ENCODE assay signal across 10 cellular contexts in the genomic region with DNA sequence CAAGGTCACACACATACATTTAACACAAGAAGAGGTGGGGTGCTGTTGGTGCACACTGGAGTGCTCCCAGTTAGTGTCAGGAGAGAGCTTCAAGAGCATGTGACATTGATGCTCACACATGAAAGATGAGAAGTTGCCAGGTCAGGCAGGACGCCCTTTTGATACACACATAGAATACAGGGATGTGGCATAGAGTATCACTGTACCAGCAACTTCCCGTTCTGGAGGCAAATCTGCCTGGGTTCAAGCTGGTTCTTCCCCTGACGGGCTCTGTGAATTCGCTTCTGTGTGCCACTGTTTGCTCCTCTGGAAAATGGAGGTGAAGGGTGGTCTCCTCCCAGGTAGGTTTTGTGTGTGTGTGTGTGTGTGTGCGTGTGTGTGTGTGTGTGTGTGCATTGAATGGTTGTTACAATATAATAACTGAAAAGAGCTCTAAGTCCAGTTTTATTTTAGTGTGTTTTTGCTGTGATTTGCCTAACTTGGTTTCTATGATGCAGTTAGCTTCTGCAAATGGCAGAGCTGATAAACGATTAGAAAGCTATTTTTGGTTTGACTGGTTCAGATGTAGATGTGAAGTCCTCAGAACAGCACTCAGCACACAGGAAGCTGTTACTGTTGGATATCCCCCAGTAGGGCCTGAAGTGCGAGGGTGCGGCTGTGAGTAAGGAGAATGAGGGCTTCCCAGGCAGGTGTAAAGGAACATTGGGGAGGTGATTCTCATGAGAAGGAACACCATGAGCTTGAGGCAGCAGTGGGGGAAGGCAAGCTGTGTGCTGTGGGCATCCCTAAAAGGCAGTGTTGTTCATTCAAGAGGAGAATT. TPM values are rescaled to one million over a fixed set of nuclear protein-coding genes. Genes with fewer than 3 reads are reported as not detected.
DNase-seq lines count a peak whose midpoint lies in the region; ATAC-seq lines count a peak whose summit lies in the region.
"Had no signal": no experiment of that assay in that cellular context is flagged by ENCODE, and none has a peak within 500 bp of the region (broad histone marks: within the 10 kb centered on the region; RNA-seq: fewer than 3 reads in every experiment).

No MANE protein-coding gene starts in this region.

- H3K4me2 ChIP-seq in trophoblast cell (ENCODE audit: low read length), result no peak overlapping the region

- H3K27me3 ChIP-seq in trophoblast cell (ENCODE audit: insufficient read depth, low read length), result no peaks in the 10 kb centered on the region

- H3K9ac ChIP-seq in trophoblast cell (ENCODE audit: low read length), result no peak overlapping the region

- no peaks in the 10 kb centered on the region for H3K9me3 ChIP-seq in trophoblast cell (ENCODE audit: insufficient read depth, low read depth, low read length)

- H3K4me1 ChIP-seq in trophoblast cell (ENCODE audit: control insufficient read depth in 1 of 2, insufficient read depth in 2 of 2, low read length in 2 of 2), result no peaks in the 10 kb centered on the region

- H2BK12ac ChIP-seq in trophoblast cell (ENCODE audit: low read length), result no peak overlapping the region

- H2BK120ac ChIP-seq in trophoblast cell (ENCODE audit: insufficient read depth, low read length, poor library complexity), result no peak overlapping the region

- H4K12ac ChIP-seq in trophoblast cell (ENCODE audit: low read depth, low read length), result no peak overlapping the region

- H3K18ac ChIP-seq in trophoblast cell (ENCODE audit: low read length), result no peak overlapping the region

- peak overlapping the region; percentile 1 for H3K27ac Mint-ChIP-seq in activated CD4-positive, alpha-beta T cell treated with anti-CD3 and anti-CD28 coated beads, Interleukin-2, amount 10 ng/mL, durations not matched to agents 7 days and 5 days
- H3K27ac Mint-ChIP-seq in activated naive CD8-positive, alpha-beta T cell, result peak overlapping the region; percentile 5

- H4K8ac ChIP-seq in trophoblast cell (ENCODE audit: low read depth, low read length), result no peak overlapping the region

- H3K36me3 ChIP-seq in trophoblast cell (ENCODE audit: control insufficient read depth in 1 of 2, insufficient read depth in 2 of 2, low read length in 2 of 2), result no peaks in the 10 kb centered on the region

- H2BK5ac ChIP-seq in trophoblast cell (ENCODE audit: low read depth, low read length, poor library complexity), result no peak overlapping the region

- no peak overlapping the region for H3K4me3 Mint-ChIP-seq in activated CD4-positive, alpha-beta T cell treated with anti-CD3 and anti-CD28 coated beads, Interleukin-2, amount 10 ng/mL, durations not matched to agents 7 days and 5 days
- H3K4me3 Mint-ChIP-seq in activated naive CD8-positive, alpha-beta T cell, result no peak overlapping the region

- POLR2A ChIA-PET in activated CD4-positive, alpha-beta T cell treated with anti-CD3 and anti-CD28 coated beads, Interleukin-2, amount 10 ng/mL, durations not matched to agents 7 days and 5 days (lab: Charles Lee), result no interaction called here

- H3K4ac ChIP-seq in trophoblast cell (ENCODE audit: low read depth, low read length), result no peak overlapping the region

- no peak overlapping the region for H3K23ac ChIP-seq in trophoblast cell (ENCODE audit: low read length)

- no peak overlapping the region for H3K14ac ChIP-seq in trophoblast cell (ENCODE audit: low read length)

- peak overlapping the region; percentile 35 for H2AFZ ChIP-seq in trophoblast cell (ENCODE audit: insufficient read depth, low read length, poor library complexity)

- CTCF ChIA-PET in activated CD4-positive, alpha-beta T cell treated with anti-CD3 and anti-CD28 coated beads, Interleukin-2, amount 10 ng/mL, durations not matched to agents 7 days and 5 days (lab: Charles Lee), result interaction anchor here (0.7 to 1.8 kb wide), 6 partner anchors 8 to 224 kb away, joined by 3 to 7 read pairs (median 6); partner anchors contain the start of gene EDN1

- peaks cover 47% of the 10 kb centered on the region for H3K4me1 Mint-ChIP-seq in activated CD4-positive, alpha-beta T cell treated with anti-CD3 and anti-CD28 coated beads, Interleukin-2, amount 10 ng/mL, durations not matched to agents 7 days and 5 days
- peaks cover 65% of the 10 kb centered on the region for H3K4me1 Mint-ChIP-seq in activated naive CD8-positive, alpha-beta T cell (ENCODE audit: low read depth)

- ATAC-seq in HG02798 (IDR thresholded peaks at IDR 0.05; ENCODE audit: poor library complexity, unreplicated experiment), result peak; percentile 44
- ATAC-seq: Panc1 had no signal

- no peaks in the 10 kb centered on the region for H3K9me3 Mint-ChIP-seq in activated CD4-positive, alpha-beta T cell treated with anti-CD3 and anti-CD28 coated beads, Interleukin-2, amount 10 ng/mL, durations not matched to agents 7 days and 5 days
- no peaks in the 10 kb centered on the region for H3K9me3 Mint-ChIP-seq in activated naive CD8-positive, alpha-beta T cell (ENCODE audit: low read depth)

- no peak overlapping the region for H3K27ac ChIP-seq in trophoblast cell (ENCODE audit: low read depth, low read length)

- WGBS in trophoblast cell (ENCODE audit: extremely low coverage, insufficient coverage, insufficient read length), result no CpG with 5 or more reads among the region's 8 CpGs

- no peaks in the 10 kb centered on the region for H3K79me2 ChIP-seq in trophoblast cell (ENCODE audit: control insufficient read depth, insufficient read depth, low read length, poor library complexity)

- no peak overlapping the region for H3K4me3 ChIP-seq in trophoblast cell (ENCODE audit: low read depth, low read length)

- peaks cover 6% of the 10 kb centered on the region for H3K36me3 Mint-ChIP-seq in activated CD4-positive, alpha-beta T cell treated with anti-CD3 and anti-CD28 coated beads, Interleukin-2, amount 10 ng/mL, durations not matched to agents 7 days and 5 days (ENCODE audit: low read depth)
- peaks cover 7% of the 10 kb centered on the region for H3K36me3 Mint-ChIP-seq in activated naive CD8-positive, alpha-beta T cell

- H4K91ac ChIP-seq in trophoblast cell (ENCODE audit: low read depth, low read length), result no peak overlapping the region

- H3K27me3 Mint-ChIP-seq in activated CD4-positive, alpha-beta T cell treated with anti-CD3 and anti-CD28 coated beads, Interleukin-2, amount 10 ng/mL, durations not matched to agents 7 days and 5 days, result no peaks in the 10 kb centered on the region
- H3K27me3 Mint-ChIP-seq in activated naive CD8-positive, alpha-beta T cell, result no peaks in the 10 kb centered on the region

- no peak overlapping the region for H2AK5ac ChIP-seq in trophoblast cell (ENCODE audit: low read length)

- H3K79me1 ChIP-seq in trophoblast cell (ENCODE audit: low read length), result no peaks in the 10 kb centered on the region

- no peak for DNase-seq in activated CD4-positive, alpha-beta T cell treated with anti-CD3 and anti-CD28 coated beads, Interleukin-2, amount 10 ng/mL, durations not matched to agents 7 days and 5 days
- no peak for DNase-seq in activated CD4-positive, alpha-beta T cell treated with anti-CD3 and anti-CD28 coated beads for 4 hours
- DNase-seq in trophoblast cell (no peak), HCEC 1CT (no peak), NCI-H1436 treated with DMSO at 0.1 percent for 48 hours (lab: John Stamatoyannopoulos, UW) (no peak)
- DNase-seq in activated CD4-positive, CD25-positive, alpha-beta regulatory T cell (lab: John Stamatoyannopoulos, UW), result no peak
- DNase-seq: midbrain had no signal

RNA-seq across cellular contexts. Expression of gene HIVEP1, which starts 53.4 kb away (rescaled TPM):
- 10 to 100 TPM; 24.2 to 33.0 TPM for total RNA-seq in activated CD4-positive, alpha-beta T cell treated with anti-CD3 and anti-CD28 coated beads, Interleukin-2, amount 10 ng/mL, durations not matched to agents 7 days and 5 days
- 14.7 and 15.4 TPM in 2 replicates for polyA plus RNA-seq in trophoblast cell (2013)
